26 cellular contexts compared by ENCODE assay signal in the genomic region with DNA sequence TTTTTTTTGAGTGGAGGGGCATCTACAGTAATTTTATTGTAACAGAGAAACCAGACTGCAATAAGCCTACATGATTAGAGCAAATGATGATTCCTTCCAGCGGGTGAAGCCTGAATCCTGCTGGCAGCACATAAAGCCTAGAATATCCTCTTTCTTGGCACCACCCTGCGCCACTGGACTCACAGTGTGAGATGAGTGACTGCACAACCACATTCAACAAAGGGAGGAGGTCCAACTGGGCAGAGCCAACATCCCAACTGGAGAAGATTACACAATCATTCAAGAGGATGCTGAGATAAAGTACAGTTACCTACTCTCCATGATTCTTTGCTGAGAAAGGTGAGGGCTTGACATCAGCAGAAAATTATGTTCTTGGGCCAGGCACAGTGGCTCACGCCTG.
"Had no signal": no experiment of that assay in that cellular context is flagged by ENCODE, and none has a peak within 500 bp of the region (broad histone marks: within the 10 kb centered on the region; RNA-seq: fewer than 3 reads in every experiment).

No MANE protein-coding gene starts in this region.

- H3K4me3 ChIP-seq: coronary artery, dorsolateral prefrontal cortex, esophagus squamous epithelium, gastrocnemius medialis, heart right ventricle, left lung, lower lobe of right lung had no signal

- H3K9me3 ChIP-seq: esophagus squamous epithelium, gastrocnemius medialis had no signal

- ATAC-seq: esophagus mucosa; gastrocnemius medialis; heart right ventricle; left cardiac atrium; left lung; left ventricle myocardium superior; lower lobe of right lung; naive thymus-derived CD4-positive, alpha-beta T cell had no signal

- DNase-seq: dermis blood vessel endothelial cell; dorsolateral prefrontal cortex; effector CD4-positive, alpha-beta T cell; effector memory CD4-positive, alpha-beta T cell; erythroblast; esophagus squamous epithelium; foreskin fibroblast; foreskin melanocyte; gastrocnemius medialis; glutamatergic neuron; head of caudate nucleus; heart right ventricle; hippocampal formation; left cardiac atrium; left lung; left ventricle myocardium superior; lower lobe of right lung; mesendoderm; midbrain; naive thymus-derived CD4-positive, alpha-beta T cell had no signal

- H3K27ac ChIP-seq: coronary artery, dorsolateral prefrontal cortex, epithelial cell of prostate, esophagus squamous epithelium, gastrocnemius medialis, heart right ventricle, left lung, lower lobe of right lung had no signal

- H3K4me1 ChIP-seq: esophagus squamous epithelium, gastrocnemius medialis, heart right ventricle, left lung, lower lobe of right lung had no signal

- H3K27me3 ChIP-seq: dorsolateral prefrontal cortex, esophagus squamous epithelium, gastrocnemius medialis, heart right ventricle, left lung had no signal

- H3K4me3 Mint-ChIP-seq: naive thymus-derived CD4-positive, alpha-beta T cell had no signal

- FAIRE-seq: endothelial cell of umbilical vein, islet of Langerhans, keratinocyte had no signal

- H3K36me3 ChIP-seq: esophagus squamous epithelium, gastrocnemius medialis, heart right ventricle, left lung, lower lobe of right lung had no signal
